ENCODE assay signal across 18 cellular contexts in genomic region chr13:64639206-64639605, GRCh38.
A peak's percentile ranks its signal among the peaks of the same experiment; 100 is the strongest.
DNase-seq lines count a peak whose midpoint lies in the region; ATAC-seq and TF ChIP-seq lines count a peak whose summit lies in the region.
"Had no signal": no experiment of that assay in that cellular context is flagged by ENCODE, and none has a peak within 500 bp of the region (broad histone marks: within the 10 kb centered on the region; RNA-seq: fewer than 3 reads in every experiment).

No MANE protein-coding gene starts in this region.

- intact Hi-C loops in activated CD4-positive, alpha-beta memory T cell treated with anti-CD3 and anti-CD28 coated beads for 36 hours (cut with micrococcal nuclease), result no loop called here

- no peak for ATAC-seq in GM21717 (IDR thresholded peaks at IDR 0.05; ENCODE audit: unreplicated experiment)
- ATAC-seq in HG02571 (IDR thresholded peaks at IDR 0.05; ENCODE audit: unreplicated experiment), result no peak

- no peaks in the 10 kb centered on the region for H3K4me1 Mint-ChIP-seq in activated CD4-positive, alpha-beta memory T cell treated with anti-CD3 and anti-CD28 coated beads for 36 hours (ENCODE audit: low read depth)

- TF ChIP-seq CTCF in choroid plexus epithelial cell (conservative IDR thresholded peaks at IDR 0.05; ENCODE audit: low read depth, low read length), result no peak

- H3K4me2 ChIP-seq in Karpas-422 (ENCODE audit: low read depth, low read length, poor library complexity, severe bottlenecking), result no peak overlapping the region
- H3K4me2 ChIP-seq: BLaER1, KMS-11 had no signal

- H3K4me1 ChIP-seq in Karpas-422 (ENCODE audit: low read length), result peaks cover 3% of the 10 kb centered on the region
- H3K4me1 ChIP-seq: BLaER1, Peyer's patch, SJCRH30 had no signal

- H3K27ac Mint-ChIP-seq in activated CD4-positive, alpha-beta memory T cell treated with anti-CD3 and anti-CD28 coated beads for 36 hours, result no peak overlapping the region
- H3K27ac Mint-ChIP-seq: CD4-positive, alpha-beta T cell; T-helper 1 cell treated with Interleukin-12 subunit alpha and Interleukin-12 subunit beta and Interleukin-4 antibody, amounts not matched to agents 30 μg/mL and 1 μg/mL, for 36 hours had no signal

- CTCF ChIA-PET in activated CD4-positive, alpha-beta memory T cell treated with anti-CD3 and anti-CD28 coated beads for 36 hours (lab: Charles Lee), result no interaction called here

- H3K27me3 Mint-ChIP-seq in activated CD4-positive, alpha-beta memory T cell treated with anti-CD3 and anti-CD28 coated beads for 36 hours, result no peaks in the 10 kb centered on the region
- H3K27me3 Mint-ChIP-seq: CD4-positive, alpha-beta T cell had no signal

- H4K20me1 ChIP-seq in Karpas-422 (ENCODE audit: insufficient read depth, low read depth, low read length), result no peaks in the 10 kb centered on the region
- H4K20me1 ChIP-seq: BLaER1 had no signal

- H3K9me2 ChIP-seq in Karpas-422 (replicated peaks; ENCODE audit: insufficient read depth, low read length), result no peaks in the 10 kb centered on the region

- no peaks in the 10 kb centered on the region for H3K27me3 ChIP-seq in Karpas-422 (ENCODE audit: low read length)
- H3K27me3 ChIP-seq: BLaER1, Peyer's patch, SJCRH30 had no signal

- no peak overlapping the region for H3K4me3 Mint-ChIP-seq in activated CD4-positive, alpha-beta memory T cell treated with anti-CD3 and anti-CD28 coated beads for 36 hours
- H3K4me3 Mint-ChIP-seq: CD4-positive, alpha-beta T cell; T-helper 1 cell treated with Interleukin-12 subunit alpha and Interleukin-12 subunit beta and Interleukin-4 antibody, amounts not matched to agents 30 μg/mL and 1 μg/mL, for 36 hours had no signal

- H3K9me3 Mint-ChIP-seq in activated CD4-positive, alpha-beta memory T cell treated with anti-CD3 and anti-CD28 coated beads for 36 hours, result peaks cover 10% of the 10 kb centered on the region

- no peaks in the 10 kb centered on the region for H3K36me3 Mint-ChIP-seq in activated CD4-positive, alpha-beta memory T cell treated with anti-CD3 and anti-CD28 coated beads for 36 hours

- H2AFZ ChIP-seq in Karpas-422 (ENCODE audit: low read length), result peak overlapping the region; percentile 71

- no peak overlapping the region for H3K27ac ChIP-seq in Karpas-422 (ENCODE audit: low read length)
- H3K27ac ChIP-seq: BLaER1, KMS-11, Peyer's patch, SJCRH30 had no signal

- no peak overlapping the region for H3K4me3 ChIP-seq in Karpas-422 (ENCODE audit: low read length)
- no peak overlapping the region for H3K4me3 ChIP-seq in choroid plexus epithelial cell (ENCODE audit: low read depth, low read length)
- H3K4me3 ChIP-seq in skeletal muscle cell (ENCODE audit: low read depth, low read length), result no peak overlapping the region
- H3K4me3 ChIP-seq: BLaER1, Peyer's patch, SJCRH30 had no signal

- no peaks in the 10 kb centered on the region for H3K9me3 ChIP-seq in Karpas-422 (ENCODE audit: low read length)
- H3K9me3 ChIP-seq: BLaER1, Peyer's patch, SJCRH30 had no signal

- H3K9ac ChIP-seq in Karpas-422 (ENCODE audit: low read length), result no peak overlapping the region
- H3K9ac ChIP-seq: BLaER1, KMS-11 had no signal

- H3K79me2 ChIP-seq in Karpas-422 (ENCODE audit: low read length), result no peaks in the 10 kb centered on the region

- H3K36me3 ChIP-seq in Karpas-422 (ENCODE audit: insufficient read depth, low read length), result no peaks in the 10 kb centered on the region
- H3K36me3 ChIP-seq: BLaER1, Peyer's patch, SJCRH30 had no signal

- DNase-seq in EL, result peak; percentile 2
- no peak for DNase-seq in Karpas-422
- DNase-seq in choroid plexus epithelial cell (ENCODE audit: low read depth), result peak; percentile 11
- peak; percentile 15 for DNase-seq in skeletal muscle cell (ENCODE audit: low read depth)
- DNase-seq in activated CD4-positive, alpha-beta memory T cell treated with anti-CD3 and anti-CD28 coated beads for 36 hours, result no peak
- DNase-seq: CD4-positive, alpha-beta T cell; DMS79; MV-4-11; NCI-H1694; NCI-H2171; NCI-H524 treated with DMSO at 0.1 percent for 48 hours; Peyer's patch; SJCRH30 had no signal

- POLR2A ChIA-PET in activated CD4-positive, alpha-beta memory T cell treated with anti-CD3 and anti-CD28 coated beads for 36 hours (lab: Charles Lee), result no interaction called here

Comparison
In these comparisons a context has a peak if more than half of its experiments do, and no peak if none do; other contexts are left out.
1. DNase-seq: peak in EL (single experiment), choroid plexus epithelial cell (single experiment) and skeletal muscle cell (single experiment); none in Karpas-422 (single experiment) and activated CD4-positive, alpha-beta memory T cell treated with anti-CD3 and anti-CD28 coated beads for 36 hours (single experiment).